10 cellular contexts compared by ENCODE assay signal in genomic region chr5:128538249-128539037, GRCh38. TPM values are rescaled to one million over a fixed set of nuclear protein-coding genes. Genes with fewer than 3 reads are reported as not detected.
A peak's percentile ranks its signal among the peaks of the same experiment; 100 is the strongest.
DNase-seq lines count a peak whose midpoint lies in the region; ATAC-seq and TF ChIP-seq lines count a peak whose summit lies in the region.
"Had no signal": no experiment of that assay in that cellular context is flagged by ENCODE, and none has a peak within 500 bp of the region (broad histone marks: within the 10 kb centered on the region; RNA-seq: fewer than 3 reads in every experiment).

No MANE protein-coding gene starts in this region.

- H3K9me2 ChIP-seq in GM23248 (ENCODE audit: insufficient read depth): no peaks in the 10 kb centered on the region
- no peaks in the 10 kb centered on the region for H3K9me2 ChIP-seq in PC-3 (replicated peaks; ENCODE audit: low read length)

- H3K36me3 ChIP-seq in GM23248 (ENCODE audit: low read depth): no peaks in the 10 kb centered on the region; the same call in 1 of the 2 replicates
- no peaks in the 10 kb centered on the region for H3K36me3 ChIP-seq in PC-3 (ENCODE audit: low read depth, low read length)
- no peaks in the 10 kb centered on the region for H3K36me3 ChIP-seq in neural progenitor cell

- H3K27me3 ChIP-seq in GM23248 (replicated peaks; ENCODE audit: insufficient read depth) (0 out of 2 replicates have a peak, but pooled peaks cover 4% of the 10 kb centered on the region), PC-3 (ENCODE audit: low read length) (no peaks in the 10 kb centered on the region), neural progenitor cell (peaks cover 30% of the 10 kb centered on the region)

- DNase-seq in GM23248 (peak; percentile 79), PC-3 (peak; percentile 77), fibroblast of peridontal ligament (ENCODE audit: extremely low read depth) (peak; percentile 89), neural progenitor cell (ENCODE audit: low spot score) (peak; percentile 96), middle frontal gyrus (ENCODE audit: extremely low spot score, low spot score) (no peak), HuH-7.5 (ENCODE audit: low spot score) (no peak), immature natural killer cell (no peak)
- DNase-seq in activated CD4-positive, alpha-beta memory T cell treated with anti-CD3 and anti-CD28 coated beads, Interleukin-2, amount 10 ng/mL, durations not matched to agents 7 days and 5 days: no peak

- POLR2A ChIA-PET in PC-3 (lab: Charles Lee; ENCODE audit: unreplicated experiment): no interaction called here
- POLR2A ChIA-PET in activated CD4-positive, alpha-beta memory T cell treated with anti-CD3 and anti-CD28 coated beads, Interleukin-2, amount 10 ng/mL, durations not matched to agents 7 days and 5 days (lab: Charles Lee): no interaction called here

- H3K9me3 ChIP-seq in GM23248 (ENCODE audit: low read depth): no peaks in the 10 kb centered on the region
- H3K9me3 ChIP-seq in PC-3 (ENCODE audit: low read length): no peaks in the 10 kb centered on the region
- no peaks in the 10 kb centered on the region for H3K9me3 ChIP-seq in neural progenitor cell (ENCODE audit: low read depth)

- BruUV-seq in PC-3 (replicated peaks; lab: Mats Ljungman, UMichigan): TSS peak; percentile 59

- H3K4me1 ChIP-seq in GM23248 (ENCODE audit: insufficient read depth): peaks cover 3% of the 10 kb centered on the region; the same call in 1 of the 2 replicates
- H3K4me1 ChIP-seq in PC-3 (ENCODE audit: insufficient read depth, low read length): peaks cover 22% of the 10 kb centered on the region
- H3K4me1 ChIP-seq in neural progenitor cell: peaks cover 11% of the 10 kb centered on the region

- TF ChIP-seq CTCF in PC-3 (conservative IDR thresholded peaks at IDR 0.05; ENCODE audit: low read depth, low read length) (no peak), neural progenitor cell (IDR thresholded peaks at IDR 0.05) (no peak)

- H4K20me1 ChIP-seq in GM23248 (ENCODE audit: insufficient read depth) (no peaks in the 10 kb centered on the region), PC-3 (ENCODE audit: low read length) (no peaks in the 10 kb centered on the region), neural progenitor cell (ENCODE audit: low read depth) (peaks cover 15% of the 10 kb centered on the region)

- H2AFZ ChIP-seq in GM23248 (peak overlapping the region; percentile 84), PC-3 (ENCODE audit: low read length) (peak overlapping the region; percentile 98), neural progenitor cell (replicated peaks) (peak overlapping the region; percentile 93)

- H3F3A ChIP-seq in GM23248 (ENCODE audit: insufficient read depth) (0 out of 2 replicates have a peak, but pooled peaks cover 7% of the 10 kb centered on the region), PC-3 (ENCODE audit: low read length, unreplicated experiment) (no peaks in the 10 kb centered on the region), neural progenitor cell (ENCODE audit: low read depth) (peaks cover 34% of the 10 kb centered on the region)

- peak overlapping the region; percentile 82 for H3K4me3 ChIP-seq in GM23248
- peak overlapping the region; percentile 92 for H3K4me3 ChIP-seq in PC-3 (ENCODE audit: low read length)
- H3K4me3 ChIP-seq in neural progenitor cell: peak overlapping the region; percentile 82

- H3K4me3 Mint-ChIP-seq in neural progenitor cell (peak overlapping the region; percentile 92), immature natural killer cell (no peak overlapping the region)
- no peak overlapping the region for H3K4me3 Mint-ChIP-seq in activated CD4-positive, alpha-beta memory T cell treated with anti-CD3 and anti-CD28 coated beads, Interleukin-2, amount 10 ng/mL, durations not matched to agents 7 days and 5 days
- H3K4me3 Mint-ChIP-seq: memory B cell had no signal

- in situ Hi-C loops in GM23248 (cut with MboI): no loop called here

- H3K27ac ChIP-seq in GM23248 (no peak overlapping the region), PC-3 (ENCODE audit: low read length) (no peak overlapping the region), neural progenitor cell (peak overlapping the region; percentile 62)

- CTCF ChIA-PET in PC-3 (lab: Charles Lee): no interaction called here
- CTCF ChIA-PET in activated CD4-positive, alpha-beta memory T cell treated with anti-CD3 and anti-CD28 coated beads, Interleukin-2, amount 10 ng/mL, durations not matched to agents 7 days and 5 days (lab: Charles Lee): no interaction called here

- H3K79me2 ChIP-seq in GM23248 (ENCODE audit: insufficient read depth): peaks cover 12% of the 10 kb centered on the region; the same call in 1 of the 2 replicates
- peaks cover 30% of the 10 kb centered on the region for H3K79me2 ChIP-seq in PC-3 (ENCODE audit: low read length)
- H3K79me2 ChIP-seq in neural progenitor cell (ENCODE audit: low read depth): peaks cover 35% of the 10 kb centered on the region

- H3K9ac ChIP-seq in GM23248 (peak overlapping the region; percentile 64), PC-3 (ENCODE audit: low read length) (peak overlapping the region; percentile 70), neural progenitor cell (no peak overlapping the region)

- H3K27me3 Mint-ChIP-seq in neural progenitor cell (ENCODE audit: insufficient read depth, low read depth) (peaks cover 7% of the 10 kb centered on the region), immature natural killer cell (ENCODE audit: low read depth in 3 of 3) (peaks cover 2 to 10% (median 5%) of the 10 kb centered on the region in 3 donors)
- peaks cover 26% of the 10 kb centered on the region for H3K27me3 Mint-ChIP-seq in activated CD4-positive, alpha-beta memory T cell treated with anti-CD3 and anti-CD28 coated beads, Interleukin-2, amount 10 ng/mL, durations not matched to agents 7 days and 5 days

- intact Hi-C loops in PC-3 (cut with micrococcal nuclease): loop anchor here (1.0 to 5.0 kb wide), 4 partner anchors 41 to 304 kb away; no protein-coding TSS in a partner anchor

- H3K4me1 Mint-ChIP-seq in neural progenitor cell (peaks cover 24% of the 10 kb centered on the region), immature natural killer cell (no peaks in the 10 kb centered on the region)
- H3K4me1 Mint-ChIP-seq in activated CD4-positive, alpha-beta memory T cell treated with anti-CD3 and anti-CD28 coated beads, Interleukin-2, amount 10 ng/mL, durations not matched to agents 7 days and 5 days: no peaks in the 10 kb centered on the region
- H3K4me1 Mint-ChIP-seq: IgD-negative memory B cell, memory B cell had no signal

- H3K4me2 ChIP-seq in GM23248 (ENCODE audit: unreplicated experiment) (peak overlapping the region; percentile 83), PC-3 (ENCODE audit: low read length) (peak overlapping the region; percentile 94), neural progenitor cell (peak overlapping the region; percentile 87)

- peak; percentile 90 for ATAC-seq in PC-3

- H3K36me3 Mint-ChIP-seq in neural progenitor cell: peaks cover 4% of the 10 kb centered on the region
- no peaks in the 10 kb centered on the region for H3K36me3 Mint-ChIP-seq in immature natural killer cell
- H3K36me3 Mint-ChIP-seq in activated CD4-positive, alpha-beta memory T cell treated with anti-CD3 and anti-CD28 coated beads, Interleukin-2, amount 10 ng/mL, durations not matched to agents 7 days and 5 days (ENCODE audit: low read depth): peaks cover 4% of the 10 kb centered on the region
- H3K36me3 Mint-ChIP-seq: IgD-negative memory B cell, memory B cell had no signal

- no peak overlapping the region for H3K27ac Mint-ChIP-seq in neural progenitor cell
- H3K27ac Mint-ChIP-seq in immature natural killer cell: no peak overlapping the region
- no peak overlapping the region for H3K27ac Mint-ChIP-seq in activated CD4-positive, alpha-beta memory T cell treated with anti-CD3 and anti-CD28 coated beads, Interleukin-2, amount 10 ng/mL, durations not matched to agents 7 days and 5 days
- H3K27ac Mint-ChIP-seq: IgD-negative memory B cell, memory B cell had no signal

- H3K9me3 Mint-ChIP-seq in neural progenitor cell (no peaks in the 10 kb centered on the region), immature natural killer cell (peaks cover 3 to 28% (median 12%) of the 10 kb centered on the region in 6 donors)
- H3K9me3 Mint-ChIP-seq in activated CD4-positive, alpha-beta memory T cell treated with anti-CD3 and anti-CD28 coated beads, Interleukin-2, amount 10 ng/mL, durations not matched to agents 7 days and 5 days: no peaks in the 10 kb centered on the region

- 3 to 15% methylated on average over 10 to 58 of the region's 65 CpGs for WGBS in GM23248 (ENCODE audit: low coverage in 1 of 2, low lambda C conversion rate in 2 of 2, missing lambda C conversion rate in 2 of 2), 2 experiments

RNA-seq across cellular contexts. Expression of gene FBN2, which starts 0.4 kb away (rescaled TPM):
- 63.2 and 70.8 TPM in 2 replicates for total RNA-seq in GM23248 (2014; rRNA removed; shearing (Covaris generic))
- 15.2 and 15.7 TPM in 2 replicates for polyA plus RNA-seq in GM23248 (2016; fragmentation: Nextera tagmentation; extraction: Ambion mirVana)
- 45.2 and 51.8 TPM in 2 replicates for total RNA-seq in PC-3 (2014; rRNA removed)
- 88.1 and 113 TPM in 2 replicates for total RNA-seq in neural progenitor cell (ENCODE audit: low replicate concordance)
- not detected for polyA plus RNA-seq in immature natural killer cell
- total RNA-seq in activated CD4-positive, alpha-beta memory T cell treated with anti-CD3 and anti-CD28 coated beads, Interleukin-2, amount 10 ng/mL, durations not matched to agents 7 days and 5 days: not detected
- polyA plus RNA-seq: IgD-negative memory B cell had no signal

Comparison
In these comparisons a context has a peak if more than half of its experiments do, and no peak if none do; other contexts are left out.
1. DNase-seq: peak in GM23248 (single experiment), PC-3 (single experiment), fibroblast of peridontal ligament (single experiment) and neural progenitor cell (single experiment); none in middle frontal gyrus (single experiment), HuH-7.5 (single experiment), immature natural killer cell (0 of 3) and activated CD4-positive, alpha-beta memory T cell treated with anti-CD3 and anti-CD28 coated beads, Interleukin-2, amount 10 ng/mL, durations not matched to agents 7 days and 5 days (single experiment).
2. RNA of gene FBN2, which starts 0.4 kb away (total RNA-seq): 88.1 to 113 TPM in neural progenitor cell, 63.2 to 70.8 TPM in GM23248 and 45.2 to 51.8 TPM in PC-3; not detected in activated CD4-positive, alpha-beta memory T cell treated with anti-CD3 and anti-CD28 coated beads, Interleukin-2, amount 10 ng/mL, durations not matched to agents 7 days and 5 days; every median in the first group is over 10 times any median in the second.
3. Peak in every context shown above with its lines, with median percentiles within 50 percentile points of each other: H2AFZ ChIP-seq, H3K4me2 ChIP-seq and H3K4me3 ChIP-seq.